8 cellular contexts compared by ENCODE assay signal in the genomic region with DNA sequence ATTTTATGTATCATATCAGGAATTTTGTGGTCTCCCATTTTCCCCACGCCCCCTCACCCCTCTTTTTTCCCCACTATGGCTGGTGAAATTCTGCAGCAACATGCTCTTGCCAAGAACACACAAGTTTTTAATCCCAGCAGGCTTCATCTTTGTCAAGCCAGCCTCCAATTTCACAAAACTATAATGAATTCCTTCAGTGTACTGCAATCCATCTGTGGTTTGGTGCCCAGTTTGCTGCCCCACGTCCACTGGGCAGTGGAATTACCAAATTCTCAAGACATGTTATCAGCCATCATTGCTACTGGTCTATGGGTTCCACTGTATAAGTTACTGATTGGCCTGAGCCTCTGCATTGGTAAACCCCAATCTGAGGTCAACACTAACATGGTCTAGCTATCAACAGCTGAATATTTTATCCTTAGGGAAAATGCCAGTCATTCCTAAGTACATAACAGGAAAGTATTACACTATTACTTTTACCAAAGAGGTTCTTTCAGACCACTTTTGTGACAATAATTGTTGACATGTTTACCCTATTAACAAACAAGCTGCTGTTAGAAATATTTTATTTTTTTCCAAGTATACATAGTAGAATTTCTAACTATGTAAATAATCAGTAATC. TPM values are rescaled to one million over a fixed set of nuclear protein-coding genes. Genes with fewer than 3 reads are reported as not detected.
DNase-seq lines count a peak whose midpoint lies in the region; ATAC-seq, FAIRE-seq and TF ChIP-seq lines count a peak whose summit lies in the region.

No MANE protein-coding gene starts in this region.

- ATAC-seq in T-cell (replicated peaks in 1 of 4) (no peak), right cardiac atrium (no peak), HG02938 (IDR thresholded peaks at IDR 0.05; ENCODE audit: unreplicated experiment) (no peak), GM19023 (IDR thresholded peaks at IDR 0.05; ENCODE audit: unreplicated experiment) (no peak)

- H3K36me3 Mint-ChIP-seq in T-cell = no peaks in the 10 kb centered on the region

- no peaks in the 10 kb centered on the region for H3K27me3 ChIP-seq in right cardiac atrium (ENCODE audit: control insufficient read depth, insufficient read depth)
- H3K27me3 ChIP-seq in skeletal muscle tissue (ENCODE audit: control insufficient read depth in 3 of 3, insufficient read depth in 3 of 3, low read length in 3 of 3) = no peaks in the 10 kb centered on the region

- peak; percentile 18 for FAIRE-seq in GM19239 (lab: Jason Lieb, UNC)

- CTCF ChIA-PET in T-cell (lab: Charles Lee) = interaction anchor here (1.8 to 5.3 kb wide), 3 partner anchors 19 to 29 kb away, joined by 8 to 75 read pairs (median 13); no protein-coding TSS in a partner anchor

- POLR2A ChIA-PET in T-cell (lab: Charles Lee) = no interaction called here

- in situ Hi-C loops in GM13976 (cut with MboI; ENCODE audit: low sequenced_read_pairs, unreplicated experiment) = no loop called here

- H3K9me3 ChIP-seq in right cardiac atrium (ENCODE audit: control insufficient read depth, low read length) (no peaks in the 10 kb centered on the region), skeletal muscle tissue (ENCODE audit: control insufficient read depth in 3 of 3, low read length in 3 of 3) (no peaks in the 10 kb centered on the region)

- peak overlapping the region; percentile 70 for H3K27ac ChIP-seq in right cardiac atrium (ENCODE audit: low read length)
- peak overlapping the region; percentile 99 for H3K27ac ChIP-seq in skeletal muscle tissue (ENCODE audit: low read depth, low read length)

- no peak overlapping the region for H3K9ac ChIP-seq in skeletal muscle tissue (ENCODE audit: low read depth in 1 of 3, low read length in 3 of 3)

- H3K4me3 ChIP-seq in right cardiac atrium (ENCODE audit: low read length) = no peak overlapping the region
- H3K4me3 ChIP-seq in skeletal muscle tissue (ENCODE audit: low read length in 3 of 3) = peak overlapping the region in 1 of 3 donors; percentile 71

- H3K27ac Mint-ChIP-seq in T-cell = peak overlapping the region; percentile 20 to 88

- 64% methylated on average over 2 of the region's 2 CpGs for WGBS in right cardiac atrium

- peaks cover 0 to 3% of the 10 kb centered on the region in 2 donors for H3K27me3 Mint-ChIP-seq in T-cell

- intact Hi-C loops in right cardiac atrium (cut with DNase I) = no loop called here

- no peaks in the 10 kb centered on the region for H3K9me3 Mint-ChIP-seq in T-cell

- no peaks in the 10 kb centered on the region for H3K36me3 ChIP-seq in skeletal muscle tissue (ENCODE audit: control insufficient read depth in 3 of 3, insufficient read depth in 3 of 3, low read length in 3 of 3)

- H3K4me1 ChIP-seq in right cardiac atrium (ENCODE audit: control insufficient read depth, insufficient read depth, low read length) (peaks cover 4% of the 10 kb centered on the region), skeletal muscle tissue (ENCODE audit: control insufficient read depth in 3 of 3, insufficient read depth in 3 of 3, low read length in 3 of 3) (peaks cover 9 to 29% (median 18%) of the 10 kb centered on the region in 3 donors)

- peaks cover 19 to 37% (median 23%) of the 10 kb centered on the region in 3 donors for H3K4me1 Mint-ChIP-seq in T-cell

- no peak for TF ChIP-seq CTCF in GM13976 (IDR thresholded peaks at IDR 0.05; ENCODE audit: borderline replicate concordance, control extremely low read depth, extremely low read depth, insufficient read depth, missing control alignments)

- peak overlapping the region in 2 of 3 donors; percentile 14 to 99 for H3K4me3 Mint-ChIP-seq in T-cell

- DNase-seq in GM19239 (ENCODE audit: insufficient read length, low spot score) (no peak), T-cell (no peak), right cardiac atrium (no peak), GM13976 (ENCODE audit: low spot score) (no peak), cerebellar cortex (ENCODE audit: low spot score) (no peak)

RNA-seq across cellular contexts. Expression of gene PICALM, which starts 1.7 kb away (rescaled TPM):
- total RNA-seq in T-cell = 100 to 1,000 TPM in 4 of 5 donors, 10 to 100 TPM in 1; 97.7 to 121 (median 105) TPM
- total RNA-seq in right cardiac atrium = 100 to 1,000 TPM; 170 to 298 (median 182) TPM
- 62.8 TPM for polyA plus RNA-seq in right cardiac atrium
- total RNA-seq in skeletal muscle tissue = 707 TPM
